Comparison of ENCODE assay signal across 18 cellular contexts in genomic region chrX:56066016-56066415, GRCh38.
DNase-seq lines count a peak whose midpoint lies in the region; ATAC-seq and TF ChIP-seq lines count a peak whose summit lies in the region.
"Had no signal": no experiment of that assay in that cellular context is flagged by ENCODE, and none has a peak within 500 bp of the region (broad histone marks: within the 10 kb centered on the region; RNA-seq: fewer than 3 reads in every experiment).

No MANE protein-coding gene starts in this region.

- H3K36me3 Mint-ChIP-seq in memory B cell = peaks cover 11% of the 10 kb centered on the region
- no peaks in the 10 kb centered on the region for H3K36me3 Mint-ChIP-seq in stimulated activated effector memory CD8-positive, alpha-beta T cell treated with anti-CD3 and anti-CD28 coated beads, Interleukin-12 subunit alpha, Interleukin-12 subunit beta, amount 100 ng/mL, for 72 hours

- H3K27ac ChIP-seq in brain microvascular endothelial cell = no peak overlapping the region
- H3K27ac ChIP-seq: gastrocnemius medialis, sigmoid colon had no signal

- peaks cover 4% of the 10 kb centered on the region for H3K9me3 Mint-ChIP-seq in memory B cell
- peaks cover 12% of the 10 kb centered on the region for H3K9me3 Mint-ChIP-seq in stimulated activated effector memory CD8-positive, alpha-beta T cell treated with anti-CD3 and anti-CD28 coated beads, Interleukin-12 subunit alpha, Interleukin-12 subunit beta, amount 100 ng/mL, for 72 hours

- H3K27me3 ChIP-seq in brain microvascular endothelial cell (replicated peaks) = no peaks in the 10 kb centered on the region
- H3K27me3 ChIP-seq: gastrocnemius medialis, sigmoid colon had no signal

- peak overlapping the region; percentile 41 for H3K4me3 Mint-ChIP-seq in memory B cell
- no peak overlapping the region for H3K4me3 Mint-ChIP-seq in stimulated activated effector memory CD8-positive, alpha-beta T cell treated with anti-CD3 and anti-CD28 coated beads, Interleukin-12 subunit alpha, Interleukin-12 subunit beta, amount 100 ng/mL, for 72 hours
- H3K4me3 Mint-ChIP-seq: CD4-positive, alpha-beta memory T cell; effector memory CD8-positive, alpha-beta T cell had no signal

- DNase-seq in memory B cell (ENCODE audit: low spot score in 2 of 2) (peak; percentile 19 to 31), HPDE6-E6E7 (ENCODE audit: extremely low spot score) (no peak), brain microvascular endothelial cell (no peak), NOMO-1 treated with dmso at 0.1 percent for 144 hours (lab: John Stamatoyannopoulos, UW; ENCODE audit: unreplicated experiment) (no peak)
- DNase-seq in stimulated activated effector memory CD8-positive, alpha-beta T cell treated with anti-CD3 and anti-CD28 coated beads, Interleukin-12 subunit alpha, Interleukin-12 subunit beta, amount 100 ng/mL, for 72 hours (ENCODE audit: low spot score in 2 of 2) = no peak
- DNase-seq: activated CD4-positive, CD25-positive, alpha-beta regulatory T cell treated with anti-CD3 and anti-CD28 coated beads, Interleukin-2, amount 50 U/mL, for 72 hours; CD4-positive, alpha-beta memory T cell; effector memory CD8-positive, alpha-beta T cell; gastrocnemius medialis; GF-D8; kidney; NCI-H2029; sigmoid colon had no signal

- H3K36me3 ChIP-seq in brain microvascular endothelial cell (replicated peaks) = no peaks in the 10 kb centered on the region
- H3K36me3 ChIP-seq: gastrocnemius medialis, sigmoid colon had no signal

- H3K27me3 Mint-ChIP-seq in memory B cell = no peaks in the 10 kb centered on the region
- H3K27me3 Mint-ChIP-seq: CD4-positive, alpha-beta memory T cell; effector memory CD8-positive, alpha-beta T cell had no signal

- peaks cover 45% of the 10 kb centered on the region for H3K4me1 Mint-ChIP-seq in memory B cell
- H3K4me1 Mint-ChIP-seq in stimulated activated effector memory CD8-positive, alpha-beta T cell treated with anti-CD3 and anti-CD28 coated beads, Interleukin-12 subunit alpha, Interleukin-12 subunit beta, amount 100 ng/mL, for 72 hours = no peaks in the 10 kb centered on the region

- no peak overlapping the region for H3K4me3 ChIP-seq in brain microvascular endothelial cell (ENCODE audit: low read depth, low read length)
- H3K4me3 ChIP-seq: gastrocnemius medialis, K562, sigmoid colon had no signal

- in situ Hi-C loops in brain microvascular endothelial cell (cut with HindIII; ENCODE audit: low pct_ligation_motif_present, low sequenced_read_pairs) = no loop called here

- ATAC-seq in GM18520 (IDR thresholded peaks at IDR 0.05; ENCODE audit: unreplicated experiment) (peak; percentile 89), GM21381 (IDR thresholded peaks at IDR 0.05; ENCODE audit: unreplicated experiment) (peak; percentile 72), HG03342 (IDR thresholded peaks at IDR 0.05; ENCODE audit: unreplicated experiment) (peak; percentile 47), memory B cell (ENCODE audit: low read depth) (peak; percentile 57)
- ATAC-seq in stimulated activated effector memory CD8-positive, alpha-beta T cell treated with anti-CD3 and anti-CD28 coated beads, Interleukin-12 subunit alpha, Interleukin-12 subunit beta, amount 100 ng/mL, for 72 hours = no peak
- ATAC-seq: effector memory CD8-positive, alpha-beta T cell; gastrocnemius medialis; K562; SK-N-SH treated with all-trans-retinoic acid at 6 μM for 48 hours had no signal

- H3K27ac Mint-ChIP-seq in memory B cell = peak overlapping the region; percentile 98
- H3K27ac Mint-ChIP-seq in stimulated activated effector memory CD8-positive, alpha-beta T cell treated with anti-CD3 and anti-CD28 coated beads, Interleukin-12 subunit alpha, Interleukin-12 subunit beta, amount 100 ng/mL, for 72 hours = no peak overlapping the region

- TF ChIP-seq CTCF in brain microvascular endothelial cell (IDR thresholded peaks at IDR 0.05; ENCODE audit: low read depth, low read length, missing control alignments) = no peak

Comparison
In these comparisons a context has a peak if more than half of its experiments do, and no peak if none do; other contexts are left out.
1. DNase-seq: peak in memory B cell (2 of 2); none in HPDE6-E6E7 (single experiment), brain microvascular endothelial cell (single experiment), NOMO-1 treated with dmso at 0.1 percent for 144 hours (single experiment) and stimulated activated effector memory CD8-positive, alpha-beta T cell treated with anti-CD3 and anti-CD28 coated beads, Interleukin-12 subunit alpha, Interleukin-12 subunit beta, amount 100 ng/mL, for 72 hours (0 of 2).